ENCODE assay signal across 1 cellular context in the genomic region with DNA sequence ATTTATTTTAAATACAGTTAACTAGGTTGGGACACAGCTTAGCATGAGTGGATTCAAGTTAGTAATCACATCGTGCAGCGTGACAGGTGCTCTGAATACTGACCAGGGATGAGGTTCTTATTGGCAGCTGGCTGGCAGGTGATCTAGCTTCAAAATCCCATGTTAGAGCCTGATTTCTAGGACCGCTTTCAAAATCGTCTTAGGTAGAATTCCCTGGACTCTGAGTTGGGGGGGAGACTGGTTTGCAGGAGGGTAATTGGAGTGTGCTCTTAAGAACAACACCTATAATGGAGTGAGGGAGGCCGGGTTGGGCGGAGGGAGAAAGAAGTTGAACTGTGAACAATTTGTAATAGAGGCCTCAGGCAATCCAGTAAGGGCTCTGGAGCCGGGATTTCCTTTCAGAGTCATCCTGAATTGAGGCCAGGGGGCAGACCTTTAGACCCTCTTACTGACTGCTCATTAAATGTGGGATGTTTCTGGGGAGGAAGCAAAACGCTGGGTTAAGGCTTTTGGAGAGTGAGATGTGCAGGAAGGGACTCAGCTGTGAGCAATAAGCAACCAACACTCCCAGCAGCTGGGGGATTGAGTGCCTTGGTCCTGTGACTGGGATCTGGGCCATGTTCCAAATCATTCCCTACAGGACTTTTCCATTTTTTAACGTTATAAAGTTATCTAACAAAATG.
A peak's percentile ranks its signal among the peaks of the same experiment; 100 is the strongest.
TF ChIP-seq lines count a peak whose summit lies in the region.

No MANE protein-coding gene starts in this region.

TF ChIP-seq in HEK293, 187 proteins besides CTCF, POLR2A, EP300 and RAD21 (continued from another document):
- TF ChIP-seq, protein P1, sequence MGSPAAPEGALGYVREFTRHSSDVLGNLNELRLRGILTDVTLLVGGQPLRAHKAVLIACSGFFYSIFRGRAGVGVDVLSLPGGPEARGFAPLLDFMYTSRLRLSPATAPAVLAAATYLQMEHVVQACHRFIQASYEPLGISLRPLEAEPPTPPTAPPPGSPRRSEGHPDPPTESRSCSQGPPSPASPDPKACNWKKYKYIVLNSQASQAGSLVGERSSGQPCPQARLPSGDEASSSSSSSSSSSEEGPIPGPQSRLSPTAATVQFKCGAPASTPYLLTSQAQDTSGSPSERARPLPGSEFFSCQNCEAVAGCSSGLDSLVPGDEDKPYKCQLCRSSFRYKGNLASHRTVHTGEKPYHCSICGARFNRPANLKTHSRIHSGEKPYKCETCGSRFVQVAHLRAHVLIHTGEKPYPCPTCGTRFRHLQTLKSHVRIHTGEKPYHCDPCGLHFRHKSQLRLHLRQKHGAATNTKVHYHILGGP (tag by site-specific recombination; IDR thresholded peaks at IDR 0.05), result no peak
- TF ChIP-seq SP7 (tag by site-specific recombination; IDR thresholded peaks at IDR 0.05) (0 out of 2 replicates have a peak, but pooled peaks have one; percentile 1), FEZF1 (tag by site-specific recombination; IDR thresholded peaks at IDR 0.05) (peak; percentile 36), ZNF114 (tag by site-specific recombination; IDR thresholded peaks at IDR 0.05) (no peak), ZNF350 (tag by site-specific recombination; IDR thresholded peaks at IDR 0.05) (no peak), ZNF623 (tag by site-specific recombination; IDR thresholded peaks at IDR 0.05) (peak; percentile 6; the same call in 1 of the 2 replicates), ZNF837 (tag by site-specific recombination; IDR thresholded peaks at IDR 0.05) (no peak), ZNF138 (tag by site-specific recombination; IDR thresholded peaks at IDR 0.05; ENCODE audit: borderline replicate concordance) (no peak), ZFP69B (tag by site-specific recombination; IDR thresholded peaks at IDR 0.05) (no peak), ZFP41 (tag by site-specific recombination; IDR thresholded peaks at IDR 0.05; ENCODE audit: borderline replicate concordance) (no peak), ZBTB20 (tag by site-specific recombination; IDR thresholded peaks at IDR 0.05) (peak; percentile 54; the same call in 1 of the 2 replicates), OVOL3 (tag by site-specific recombination; IDR thresholded peaks at IDR 0.05) (no peak)
- TF ChIP-seq, protein P2, sequence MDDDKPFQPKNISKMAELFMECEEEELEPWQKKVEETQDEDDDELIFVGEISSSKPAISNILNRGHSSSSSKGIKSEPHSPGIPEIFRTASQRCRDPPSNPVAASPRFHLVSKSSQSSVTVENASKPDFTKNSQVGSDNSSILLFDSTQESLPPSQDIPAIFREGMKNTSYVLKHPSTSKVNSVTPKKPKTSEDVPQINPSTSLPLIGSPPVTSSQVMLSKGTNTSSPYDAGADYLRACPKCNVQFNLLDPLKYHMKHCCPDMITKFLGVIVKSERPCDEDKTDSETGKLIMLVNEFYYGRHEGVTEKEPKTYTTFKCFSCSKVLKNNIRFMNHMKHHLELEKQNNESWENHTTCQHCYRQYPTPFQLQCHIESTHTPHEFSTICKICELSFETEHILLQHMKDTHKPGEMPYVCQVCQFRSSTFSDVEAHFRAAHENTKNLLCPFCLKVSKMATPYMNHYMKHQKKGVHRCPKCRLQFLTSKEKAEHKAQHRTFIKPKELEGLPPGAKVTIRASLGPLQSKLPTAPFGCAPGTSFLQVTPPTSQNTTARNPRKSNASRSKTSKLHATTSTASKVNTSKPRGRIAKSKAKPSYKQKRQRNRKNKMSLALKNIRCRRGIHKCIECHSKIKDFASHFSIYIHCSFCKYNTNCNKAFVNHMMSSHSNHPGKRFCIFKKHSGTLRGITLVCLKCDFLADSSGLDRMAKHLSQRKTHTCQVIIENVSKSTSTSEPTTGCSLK (tag by site-specific recombination; IDR thresholded peaks at IDR 0.05), result no peak
- TF ChIP-seq, protein P3, sequence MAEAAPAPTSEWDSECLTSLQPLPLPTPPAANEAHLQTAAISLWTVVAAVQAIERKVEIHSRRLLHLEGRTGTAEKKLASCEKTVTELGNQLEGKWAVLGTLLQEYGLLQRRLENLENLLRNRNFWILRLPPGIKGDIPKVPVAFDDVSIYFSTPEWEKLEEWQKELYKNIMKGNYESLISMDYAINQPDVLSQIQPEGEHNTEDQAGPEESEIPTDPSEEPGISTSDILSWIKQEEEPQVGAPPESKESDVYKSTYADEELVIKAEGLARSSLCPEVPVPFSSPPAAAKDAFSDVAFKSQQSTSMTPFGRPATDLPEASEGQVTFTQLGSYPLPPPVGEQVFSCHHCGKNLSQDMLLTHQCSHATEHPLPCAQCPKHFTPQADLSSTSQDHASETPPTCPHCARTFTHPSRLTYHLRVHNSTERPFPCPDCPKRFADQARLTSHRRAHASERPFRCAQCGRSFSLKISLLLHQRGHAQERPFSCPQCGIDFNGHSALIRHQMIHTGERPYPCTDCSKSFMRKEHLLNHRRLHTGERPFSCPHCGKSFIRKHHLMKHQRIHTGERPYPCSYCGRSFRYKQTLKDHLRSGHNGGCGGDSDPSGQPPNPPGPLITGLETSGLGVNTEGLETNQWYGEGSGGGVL (tag by site-specific recombination; IDR thresholded peaks at IDR 0.05), result peak; percentile 55; the same call in 1 of the 2 replicates
- TF ChIP-seq, protein P4, sequence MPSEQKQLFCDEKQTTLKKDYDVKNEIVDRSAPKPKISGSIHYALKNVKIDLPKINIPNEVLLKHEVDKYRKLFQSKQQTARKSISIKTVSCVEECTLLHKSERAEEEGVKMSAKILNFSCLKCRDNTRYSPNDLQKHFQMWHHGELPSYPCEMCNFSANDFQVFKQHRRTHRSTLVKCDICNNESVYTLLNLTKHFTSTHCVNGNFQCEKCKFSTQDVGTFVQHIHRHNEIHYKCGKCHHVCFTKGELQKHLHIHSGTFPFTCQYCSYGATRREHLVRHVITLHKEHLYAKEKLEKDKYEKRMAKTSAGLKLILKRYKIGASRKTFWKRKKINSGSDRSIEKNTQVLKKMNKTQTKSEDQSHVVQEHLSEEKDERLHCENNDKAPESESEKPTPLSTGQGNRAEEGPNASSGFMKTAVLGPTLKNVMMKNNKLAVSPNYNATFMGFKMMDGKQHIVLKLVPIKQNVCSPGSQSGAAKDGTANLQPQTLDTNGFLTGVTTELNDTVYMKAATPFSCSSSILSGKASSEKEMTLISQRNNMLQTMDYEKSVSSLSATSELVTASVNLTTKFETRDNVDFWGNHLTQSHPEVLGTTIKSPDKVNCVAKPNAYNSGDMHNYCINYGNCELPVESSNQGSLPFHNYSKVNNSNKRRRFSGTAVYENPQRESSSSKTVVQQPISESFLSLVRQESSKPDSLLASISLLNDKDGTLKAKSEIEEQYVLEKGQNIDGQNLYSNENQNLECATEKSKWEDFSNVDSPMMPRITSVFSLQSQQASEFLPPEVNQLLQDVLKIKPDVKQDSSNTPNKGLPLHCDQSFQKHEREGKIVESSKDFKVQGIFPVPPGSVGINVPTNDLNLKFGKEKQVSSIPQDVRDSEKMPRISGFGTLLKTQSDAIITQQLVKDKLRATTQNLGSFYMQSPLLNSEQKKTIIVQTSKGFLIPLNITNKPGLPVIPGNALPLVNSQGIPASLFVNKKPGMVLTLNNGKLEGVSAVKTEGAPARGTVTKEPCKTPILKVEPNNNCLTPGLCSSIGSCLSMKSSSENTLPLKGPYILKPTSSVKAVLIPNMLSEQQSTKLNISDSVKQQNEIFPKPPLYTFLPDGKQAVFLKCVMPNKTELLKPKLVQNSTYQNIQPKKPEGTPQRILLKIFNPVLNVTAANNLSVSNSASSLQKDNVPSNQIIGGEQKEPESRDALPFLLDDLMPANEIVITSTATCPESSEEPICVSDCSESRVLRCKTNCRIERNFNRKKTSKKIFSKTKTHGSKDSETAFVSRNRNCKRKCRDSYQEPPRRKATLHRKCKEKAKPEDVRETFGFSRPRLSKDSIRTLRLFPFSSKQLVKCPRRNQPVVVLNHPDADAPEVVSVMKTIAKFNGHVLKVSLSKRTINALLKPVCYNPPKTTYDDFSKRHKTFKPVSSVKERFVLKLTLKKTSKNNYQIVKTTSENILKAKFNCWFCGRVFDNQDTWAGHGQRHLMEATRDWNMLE (tag by site-specific recombination; conservative IDR thresholded peaks at IDR 0.05; ENCODE audit: low read depth), result no peak
- TF ChIP-seq, protein P5, sequence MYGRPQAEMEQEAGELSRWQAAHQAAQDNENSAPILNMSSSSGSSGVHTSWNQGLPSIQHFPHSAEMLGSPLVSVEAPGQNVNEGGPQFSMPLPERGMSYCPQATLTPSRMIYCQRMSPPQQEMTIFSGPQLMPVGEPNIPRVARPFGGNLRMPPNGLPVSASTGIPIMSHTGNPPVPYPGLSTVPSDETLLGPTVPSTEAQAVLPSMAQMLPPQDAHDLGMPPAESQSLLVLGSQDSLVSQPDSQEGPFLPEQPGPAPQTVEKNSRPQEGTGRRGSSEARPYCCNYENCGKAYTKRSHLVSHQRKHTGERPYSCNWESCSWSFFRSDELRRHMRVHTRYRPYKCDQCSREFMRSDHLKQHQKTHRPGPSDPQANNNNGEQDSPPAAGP (tag by site-specific recombination; IDR thresholded peaks at IDR 0.05), result no peak
TF ChIP-seq in HEK293: peak in this region for 6.
